Comparison of ENCODE assay signal across 8 cellular contexts in the genomic region with DNA sequence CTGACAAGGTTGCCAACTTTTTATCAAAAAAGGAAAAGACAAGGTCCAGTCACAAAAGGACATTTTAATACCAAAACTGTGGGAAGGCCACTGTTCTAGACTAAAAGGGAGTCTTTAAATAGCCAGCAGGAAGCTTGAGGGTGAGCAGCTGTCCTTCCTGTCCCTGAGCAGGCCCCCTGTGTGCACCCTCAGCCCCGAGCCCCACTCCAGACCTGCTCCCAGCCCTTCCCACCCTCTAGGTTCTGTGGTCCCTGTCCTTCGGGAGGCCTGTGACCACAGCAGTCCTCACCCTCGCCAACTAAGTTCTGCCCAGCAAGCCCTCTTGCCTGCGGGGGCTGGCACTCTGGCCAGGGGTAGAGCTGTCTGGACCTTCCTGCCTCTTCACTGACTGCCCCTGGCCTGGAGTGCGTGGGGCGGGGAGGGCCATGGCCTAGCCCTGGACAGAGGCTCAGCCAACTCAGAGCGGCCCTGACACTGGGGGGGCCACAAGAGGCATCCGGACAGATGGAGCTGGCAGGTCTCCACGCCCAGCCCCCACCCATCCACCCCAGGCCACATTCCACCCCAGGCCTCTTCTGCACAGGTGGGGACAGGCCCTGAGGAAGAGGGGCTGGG. TPM values are rescaled to one million over a fixed set of nuclear protein-coding genes. Genes with fewer than 3 reads are reported as not detected.
DNase-seq lines count a peak whose midpoint lies in the region; ATAC-seq and TF ChIP-seq lines count a peak whose summit lies in the region.
"Had no signal": no experiment of that assay in that cellular context is flagged by ENCODE, and none has a peak within 500 bp of the region (broad histone marks: within the 10 kb centered on the region; RNA-seq: fewer than 3 reads in every experiment).

No MANE protein-coding gene starts in this region.

- H3K36me3 ChIP-seq in WERI-Rb-1 (peaks cover 23% of the 10 kb centered on the region), liver (ENCODE audit: control insufficient read depth in 4 of 4, insufficient read depth in 3 of 4, low read depth in 1 of 4, low read length in 3 of 4) (no peaks in the 10 kb centered on the region)

- no peak for TF ChIP-seq RAD21 in liver (IDR thresholded peaks at IDR 0.05)

- H3K9ac ChIP-seq in liver (ENCODE audit: low read depth in 1 of 2, low read length in 2 of 2), result no peak overlapping the region

- H3K27me3 ChIP-seq in HL-60 (ENCODE audit: insufficient read depth, poor library complexity, severe bottlenecking) (no peaks in the 10 kb centered on the region), WERI-Rb-1 (ENCODE audit: insufficient read depth, low read depth, severe bottlenecking) (no peaks in the 10 kb centered on the region), liver (ENCODE audit: control insufficient read depth in 4 of 4, insufficient read depth in 4 of 4, low read length in 3 of 4) (no peaks in the 10 kb centered on the region)

- H3K4me3 ChIP-seq in HL-60 (replicated peaks; ENCODE audit: insufficient read depth, low read length), result no peak overlapping the region
- H3K4me3 ChIP-seq in WERI-Rb-1 (ENCODE audit: low read depth, low read length), result no peak overlapping the region
- H3K4me3 ChIP-seq in liver (ENCODE audit: low read depth in 1 of 3, low read length in 3 of 3), result no peak overlapping the region

- peak overlapping the region; percentile 15 for H3K27ac Mint-ChIP-seq in stimulated activated naive B cell treated with anti-CD40 and anti-IgM and Interleukin-4, amounts not matched to agents 10 μg/mL and 1 μg/mL and 100 μg/mL, for 72 hours

- no peaks in the 10 kb centered on the region for H3K9me3 Mint-ChIP-seq in stimulated activated naive B cell treated with anti-CD40 and anti-IgM and Interleukin-4, amounts not matched to agents 10 μg/mL and 1 μg/mL and 100 μg/mL, for 72 hours

- DNase-seq in HL-60 (ENCODE audit: low read depth in 1 of 2, low spot score in 1 of 2) (no peak), WERI-Rb-1 (peak; percentile 37), NCI-H2227 (lab: John Stamatoyannopoulos, UW; ENCODE audit: unreplicated experiment) (no peak), omental fat pad (ENCODE audit: low spot score) (no peak)
- no peak for DNase-seq in stimulated activated naive B cell treated with anti-CD40 and anti-IgM and Interleukin-4, amounts not matched to agents 10 μg/mL and 1 μg/mL and 100 μg/mL, for 72 hours
- DNase-seq: NCI-H2029 treated with DMSO at 0.1 percent for 48 hours had no signal

- H3K36me3 Mint-ChIP-seq in stimulated activated naive B cell treated with anti-CD40 and anti-IgM and Interleukin-4, amounts not matched to agents 10 μg/mL and 1 μg/mL and 100 μg/mL, for 72 hours, result no peaks in the 10 kb centered on the region

- ATAC-seq in stimulated activated naive B cell treated with anti-CD40 and anti-IgM and Interleukin-4, amounts not matched to agents 10 μg/mL and 1 μg/mL and 100 μg/mL, for 72 hours (replicated peaks), result no peak
- ATAC-seq in omental fat pad (ENCODE audit: low FRiP score) (no peak), HG03175 (IDR thresholded peaks at IDR 0.05; ENCODE audit: unreplicated experiment) (no peak)

- peak overlapping the region; percentile 10 to 25 for H3K4me3 Mint-ChIP-seq in stimulated activated naive B cell treated with anti-CD40 and anti-IgM and Interleukin-4, amounts not matched to agents 10 μg/mL and 1 μg/mL and 100 μg/mL, for 72 hours

- peak overlapping the region; percentile 39 for H3K27ac ChIP-seq in HL-60 (replicated peaks)
- H3K27ac ChIP-seq in WERI-Rb-1, result peak overlapping the region; percentile 74
- peak overlapping the region; percentile 66 to 71 for H3K27ac ChIP-seq in liver (ENCODE audit: low read depth in 1 of 2, low read length in 2 of 2)

- no peak for TF ChIP-seq CTCF in HL-60 (IDR thresholded peaks at IDR 0.05; ENCODE audit: insufficient read depth, low read length)
- no peak for TF ChIP-seq CTCF in WERI-Rb-1 (IDR thresholded peaks at IDR 0.05; ENCODE audit: low read depth, low read length)
- no peak for TF ChIP-seq CTCF in liver (IDR thresholded peaks at IDR 0.05; ENCODE audit: low read depth, low read length, missing input control)
- TF ChIP-seq CTCF in omental fat pad (IDR thresholded peaks at IDR 0.05), result no peak

- peaks cover 37 to 48% of the 10 kb centered on the region in 2 donors for H3K4me1 Mint-ChIP-seq in stimulated activated naive B cell treated with anti-CD40 and anti-IgM and Interleukin-4, amounts not matched to agents 10 μg/mL and 1 μg/mL and 100 μg/mL, for 72 hours

- peaks cover 0 to 15% of the 10 kb centered on the region in 2 donors for H3K27me3 Mint-ChIP-seq in stimulated activated naive B cell treated with anti-CD40 and anti-IgM and Interleukin-4, amounts not matched to agents 10 μg/mL and 1 μg/mL and 100 μg/mL, for 72 hours

- WGBS in liver, result 69% methylated on average over 9 of the region's 9 CpGs

- H3K9me3 ChIP-seq in WERI-Rb-1 (ENCODE audit: severe bottlenecking), result no peaks in the 10 kb centered on the region
- no peaks in the 10 kb centered on the region for H3K9me3 ChIP-seq in liver (ENCODE audit: control insufficient read depth in 4 of 4, low read length in 3 of 4)

- H3K4me1 ChIP-seq in liver (ENCODE audit: control insufficient read depth in 4 of 4, insufficient read depth in 4 of 4, low read length in 3 of 4), result peaks cover 3 to 41% (median 20%) of the 10 kb centered on the region in 4 donors

TF ChIP-seq in liver, 16 proteins besides CTCF, POLR2A, EP300 and RAD21 (continues in another document):
- TF ChIP-seq TAF1 (conservative IDR thresholded peaks at IDR 0.05) (no peak), RXRA (IDR thresholded peaks at IDR 0.05) (no peak), FOXA2 (IDR thresholded peaks at IDR 0.05) (no peak), JUND (IDR thresholded peaks at IDR 0.05) (no peak), FOXA1 (IDR thresholded peaks at IDR 0.05) (no peak), SP1 (IDR thresholded peaks at IDR 0.05) (no peak), GABPA (IDR thresholded peaks at IDR 0.05 in 1 of 2, conservative IDR thresholded peaks at IDR 0.05 in 1 of 2) (no peak), YY1 (IDR thresholded peaks at IDR 0.05) (no peak), HNF4G (IDR thresholded peaks at IDR 0.05) (no peak)
- TF ChIP-seq, protein P1, sequence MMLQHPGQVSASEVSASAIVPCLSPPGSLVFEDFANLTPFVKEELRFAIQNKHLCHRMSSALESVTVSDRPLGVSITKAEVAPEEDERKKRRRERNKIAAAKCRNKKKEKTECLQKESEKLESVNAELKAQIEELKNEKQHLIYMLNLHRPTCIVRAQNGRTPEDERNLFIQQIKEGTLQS (IDR thresholded peaks at IDR 0.05), result no peak
- TF ChIP-seq, protein P2, sequence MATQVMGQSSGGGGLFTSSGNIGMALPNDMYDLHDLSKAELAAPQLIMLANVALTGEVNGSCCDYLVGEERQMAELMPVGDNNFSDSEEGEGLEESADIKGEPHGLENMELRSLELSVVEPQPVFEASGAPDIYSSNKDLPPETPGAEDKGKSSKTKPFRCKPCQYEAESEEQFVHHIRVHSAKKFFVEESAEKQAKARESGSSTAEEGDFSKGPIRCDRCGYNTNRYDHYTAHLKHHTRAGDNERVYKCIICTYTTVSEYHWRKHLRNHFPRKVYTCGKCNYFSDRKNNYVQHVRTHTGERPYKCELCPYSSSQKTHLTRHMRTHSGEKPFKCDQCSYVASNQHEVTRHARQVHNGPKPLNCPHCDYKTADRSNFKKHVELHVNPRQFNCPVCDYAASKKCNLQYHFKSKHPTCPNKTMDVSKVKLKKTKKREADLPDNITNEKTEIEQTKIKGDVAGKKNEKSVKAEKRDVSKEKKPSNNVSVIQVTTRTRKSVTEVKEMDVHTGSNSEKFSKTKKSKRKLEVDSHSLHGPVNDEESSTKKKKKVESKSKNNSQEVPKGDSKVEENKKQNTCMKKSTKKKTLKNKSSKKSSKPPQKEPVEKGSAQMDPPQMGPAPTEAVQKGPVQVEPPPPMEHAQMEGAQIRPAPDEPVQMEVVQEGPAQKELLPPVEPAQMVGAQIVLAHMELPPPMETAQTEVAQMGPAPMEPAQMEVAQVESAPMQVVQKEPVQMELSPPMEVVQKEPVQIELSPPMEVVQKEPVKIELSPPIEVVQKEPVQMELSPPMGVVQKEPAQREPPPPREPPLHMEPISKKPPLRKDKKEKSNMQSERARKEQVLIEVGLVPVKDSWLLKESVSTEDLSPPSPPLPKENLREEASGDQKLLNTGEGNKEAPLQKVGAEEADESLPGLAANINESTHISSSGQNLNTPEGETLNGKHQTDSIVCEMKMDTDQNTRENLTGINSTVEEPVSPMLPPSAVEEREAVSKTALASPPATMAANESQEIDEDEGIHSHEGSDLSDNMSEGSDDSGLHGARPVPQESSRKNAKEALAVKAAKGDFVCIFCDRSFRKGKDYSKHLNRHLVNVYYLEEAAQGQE (IDR thresholded peaks at IDR 0.05), result no peak
- TF ChIP-seq, protein P3, sequence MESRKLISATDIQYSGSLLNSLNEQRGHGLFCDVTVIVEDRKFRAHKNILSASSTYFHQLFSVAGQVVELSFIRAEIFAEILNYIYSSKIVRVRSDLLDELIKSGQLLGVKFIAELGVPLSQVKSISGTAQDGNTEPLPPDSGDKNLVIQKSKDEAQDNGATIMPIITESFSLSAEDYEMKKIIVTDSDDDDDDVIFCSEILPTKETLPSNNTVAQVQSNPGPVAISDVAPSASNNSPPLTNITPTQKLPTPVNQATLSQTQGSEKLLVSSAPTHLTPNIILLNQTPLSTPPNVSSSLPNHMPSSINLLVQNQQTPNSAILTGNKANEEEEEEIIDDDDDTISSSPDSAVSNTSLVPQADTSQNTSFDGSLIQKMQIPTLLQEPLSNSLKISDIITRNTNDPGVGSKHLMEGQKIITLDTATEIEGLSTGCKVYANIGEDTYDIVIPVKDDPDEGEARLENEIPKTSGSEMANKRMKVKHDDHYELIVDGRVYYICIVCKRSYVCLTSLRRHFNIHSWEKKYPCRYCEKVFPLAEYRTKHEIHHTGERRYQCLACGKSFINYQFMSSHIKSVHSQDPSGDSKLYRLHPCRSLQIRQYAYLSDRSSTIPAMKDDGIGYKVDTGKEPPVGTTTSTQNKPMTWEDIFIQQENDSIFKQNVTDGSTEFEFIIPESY (IDR thresholded peaks at IDR 0.05), result no peak

RNA-seq across cellular contexts. Expression of a gene that starts 1.6 kb away (rescaled TPM):
- 10 to 100 TPM; 28.8 to 95.7 TPM for total RNA-seq in liver
- polyA plus RNA-seq in liver, result 10 to 100 TPM; 60.1 to 87.8 TPM
- total RNA-seq in omental fat pad, result 100 to 1,000 TPM in 3 of 4 donors, 10 to 100 TPM in 1; 91.4 to 130 (median 115) TPM

RNA-seq across cellular contexts. Expression of a gene that starts 17.7 kb away (rescaled TPM):
- total RNA-seq in liver, result 1 to 10 TPM; 1.1 to 1.2 TPM
- polyA plus RNA-seq in liver, result 1 to 10 TPM in 1 of 2 donors, under 1 TPM in 1; 0.86 to 1.0 TPM
- total RNA-seq in omental fat pad, result 1 to 10 TPM; 2.2 to 3.1 (median 2.7) TPM

RNA-seq across cellular contexts. Expression of a gene that starts 34.0 kb away (rescaled TPM):
- total RNA-seq in liver, result 100 to 1,000 TPM in 1 of 2 donors, 10 to 100 TPM in 1; 51.7 to 117 TPM
- polyA plus RNA-seq in liver, result 10 to 100 TPM; 28.8 to 42.6 TPM
- 10 to 100 TPM; 35.6 to 64.6 (median 41.7) TPM for total RNA-seq in omental fat pad

RNA-seq across cellular contexts. Expression of a gene that starts 38.9 kb away (rescaled TPM):
- total RNA-seq in liver (1 to 10 TPM in 1 of 2 donors, under 1 TPM in 1; 0.65 to 1.2 TPM), omental fat pad (10 to 100 TPM; 12.1 to 38.9 (median 20.4) TPM)
- polyA plus RNA-seq in liver, result 1 to 10 TPM in 1 of 2 donors, under 1 TPM in 1; 0.83 to 2.0 TPM

RNA-seq across cellular contexts. Expression of a gene that starts 47.6 kb away (rescaled TPM):
- total RNA-seq in liver (1 to 10 TPM; 2.3 to 2.8 TPM), omental fat pad (10 to 100 TPM in 3 of 4 donors, 1 to 10 TPM in 1; 7.9 to 31.1 (median 17.8) TPM)
- polyA plus RNA-seq in liver, result 1 to 10 TPM in 1 of 2 donors, under 1 TPM in 1; 0.83 to 1.5 TPM
